In the genomic region with DNA sequence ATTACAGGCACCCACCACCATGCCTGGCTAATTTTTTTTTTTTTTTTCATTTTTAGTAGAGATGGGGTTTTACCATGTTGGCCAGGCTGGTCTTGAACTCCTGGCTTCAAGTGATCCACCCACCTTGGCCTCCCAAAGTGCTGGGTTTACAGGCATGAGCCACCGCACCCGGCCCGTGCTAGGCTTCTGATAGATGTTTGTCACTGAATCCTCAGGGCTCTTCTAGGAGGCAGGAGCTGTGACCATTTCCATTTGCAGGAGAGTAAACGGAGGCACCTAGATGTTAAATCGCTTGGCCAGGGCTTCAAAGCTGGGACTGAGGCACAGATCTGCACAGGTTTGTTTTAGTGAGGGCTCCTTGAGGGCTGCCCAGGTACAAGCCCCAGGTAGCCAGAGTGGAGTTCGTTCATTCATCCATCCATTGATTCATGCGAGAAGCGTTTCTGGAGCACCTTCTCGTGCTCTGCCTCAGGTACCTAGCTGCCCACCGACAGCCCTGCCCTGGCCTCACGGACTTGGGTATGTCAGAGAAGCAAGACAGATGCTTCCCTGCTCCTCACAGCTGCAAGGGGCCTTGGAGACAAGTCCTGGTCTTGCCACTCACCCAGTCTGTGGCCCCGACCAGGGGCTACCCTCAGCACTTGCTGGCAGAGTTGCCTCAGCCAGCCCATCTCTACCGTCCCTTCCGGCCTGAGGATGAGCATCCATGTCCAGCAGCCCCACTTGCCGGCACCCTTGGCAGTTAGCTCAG, we compare ENCODE assay signal across 17 cellular contexts.
A peak's percentile ranks its signal among the peaks of the same experiment; 100 is the strongest.
DNase-seq lines count a peak whose midpoint lies in the region; ATAC-seq, FAIRE-seq and TF ChIP-seq lines count a peak whose summit lies in the region.
"Had no signal": no experiment of that assay in that cellular context is flagged by ENCODE, and none has a peak within 500 bp of the region (broad histone marks: within the 10 kb centered on the region; RNA-seq: fewer than 3 reads in every experiment).

No MANE protein-coding gene starts in this region.

- H3K4me3 Mint-ChIP-seq in chondrocyte (ENCODE audit: unreplicated experiment) (no peak overlapping the region), glutamatergic neuron (ENCODE audit: unreplicated experiment) (no peak overlapping the region)
- H3K4me3 Mint-ChIP-seq: CD8-positive, alpha-beta memory T cell had no signal

- H3K36me3 Mint-ChIP-seq in chondrocyte (ENCODE audit: low read depth), result no peaks in the 10 kb centered on the region
- no peaks in the 10 kb centered on the region for H3K36me3 Mint-ChIP-seq in glutamatergic neuron (ENCODE audit: unreplicated experiment)
- H3K36me3 Mint-ChIP-seq: CD8-positive, alpha-beta memory T cell had no signal

- DNase-seq in A549 (ENCODE audit: low read depth in 1 of 2, low spot score in 1 of 2) (no peak), HTR-8/SVneo (ENCODE audit: insufficient read length, low spot score) (no peak), chondrocyte (ENCODE audit: low spot score) (peak; percentile 29), posterior vena cava (ENCODE audit: low spot score) (peak; percentile 60), NCI-H1092 (lab: John Stamatoyannopoulos, UW) (no peak), glutamatergic neuron (no peak), NCI-H2029 treated with DMSO at 0.1 percent for 48 hours (lab: John Stamatoyannopoulos, UW) (no peak)
- DNase-seq: DMS79; NCI-H1105; NCI-H510A; NCI-H748 treated with DMSO at 0.1 percent for 48 hours; NK-92 treated with Interleukin-12 subunit alpha and Interleukin-12 subunit beta, amount 100 ng/mL, for 24 hours; RPMI8226 had no signal

- FAIRE-seq in A549 (lab: Jason Lieb, UNC), result no peak
- FAIRE-seq in HTR-8/SVneo (lab: Jason Lieb, UNC), result peak; percentile 42
- FAIRE-seq: H1 had no signal

- H3K4me3 ChIP-seq in A549, result no peak overlapping the region
- H3K4me3 ChIP-seq: SJCRH30 had no signal

- H3K9me3 Mint-ChIP-seq in chondrocyte (ENCODE audit: low read depth) (no peaks in the 10 kb centered on the region), glutamatergic neuron (ENCODE audit: unreplicated experiment) (no peaks in the 10 kb centered on the region)
- H3K9me3 Mint-ChIP-seq: CD8-positive, alpha-beta memory T cell had no signal

- ATAC-seq in A549, result no peak
- ATAC-seq in GM18909 (IDR thresholded peaks at IDR 0.05; ENCODE audit: poor library complexity, unreplicated experiment), result no peak

- H3K4me1 Mint-ChIP-seq in chondrocyte (ENCODE audit: low read depth) (peaks cover 57% of the 10 kb centered on the region), glutamatergic neuron (ENCODE audit: low read depth, unreplicated experiment) (peaks cover 18% of the 10 kb centered on the region)

- H3K4me1 ChIP-seq in A549, result peaks cover 33% of the 10 kb centered on the region

- H3K27me3 Mint-ChIP-seq in chondrocyte (ENCODE audit: low read depth), result no peaks in the 10 kb centered on the region
- H3K27me3 Mint-ChIP-seq in glutamatergic neuron (ENCODE audit: unreplicated experiment), result peaks cover 7% of the 10 kb centered on the region

- WGBS in A549 (ENCODE audit: missing lambda C conversion rate), result 85% methylated on average over 6 of the region's 15 CpGs

- CTCF ChIA-PET in A549 (lab: Yijun Ruan, JAX), result interaction anchor here (0.6 to 2.1 kb wide), 6 partner anchors 10 to 799 kb away, joined by 3 to 7 read pairs (median 4); no protein-coding TSS in a partner anchor

- TF ChIP-seq POLR2A in A549 (IDR thresholded peaks at IDR 0.05; ENCODE audit: low read length), result no peak

- TF ChIP-seq CTCF in A549 (IDR thresholded peaks at IDR 0.05), result no peak
- no peak for TF ChIP-seq CTCF in chondrocyte (IDR thresholded peaks at IDR 0.05)
- no peak for TF ChIP-seq CTCF in glutamatergic neuron (IDR thresholded peaks at IDR 0.05; ENCODE audit: partially characterized antibody, unreplicated experiment)

- no peaks in the 10 kb centered on the region for H3K9me3 ChIP-seq in A549
- H3K9me3 ChIP-seq: SJCRH30 had no signal

- intact Hi-C loops in posterior vena cava (cut with DNase I), result no loop called here

- H3K27ac ChIP-seq in A549, result peak overlapping the region; percentile 67 to 87

- H3K27ac Mint-ChIP-seq in chondrocyte (ENCODE audit: unreplicated experiment), result peak overlapping the region; percentile 84
- no peak overlapping the region for H3K27ac Mint-ChIP-seq in glutamatergic neuron (ENCODE audit: unreplicated experiment)

- TF ChIP-seq RAD21 in A549 (conservative IDR thresholded peaks at IDR 0.05 in 1 of 2, IDR thresholded peaks at IDR 0.05 in 1 of 2), result no peak

- POLR2A ChIA-PET in A549 (lab: Yijun Ruan, JAX), result no interaction called here

- no peak for TF ChIP-seq EP300 in A549 (IDR thresholded peaks at IDR 0.05)

- peak overlapping the region; percentile 57; the same call in 2 of the 3 replicates for H3K4me2 ChIP-seq in A549

TF ChIP-seq in A549, 52 proteins besides CTCF, POLR2A, EP300 and RAD21:
- TF ChIP-seq HDAC2 (IDR thresholded peaks at IDR 0.05) (no peak), JUNB (IDR thresholded peaks at IDR 0.05) (no peak), EHMT2 (IDR thresholded peaks at IDR 0.05; ENCODE audit: low read depth) (no peak), RNF2 (IDR thresholded peaks at IDR 0.05; ENCODE audit: borderline replicate concordance, low read depth) (no peak)
- TF ChIP-seq, protein P1, sequence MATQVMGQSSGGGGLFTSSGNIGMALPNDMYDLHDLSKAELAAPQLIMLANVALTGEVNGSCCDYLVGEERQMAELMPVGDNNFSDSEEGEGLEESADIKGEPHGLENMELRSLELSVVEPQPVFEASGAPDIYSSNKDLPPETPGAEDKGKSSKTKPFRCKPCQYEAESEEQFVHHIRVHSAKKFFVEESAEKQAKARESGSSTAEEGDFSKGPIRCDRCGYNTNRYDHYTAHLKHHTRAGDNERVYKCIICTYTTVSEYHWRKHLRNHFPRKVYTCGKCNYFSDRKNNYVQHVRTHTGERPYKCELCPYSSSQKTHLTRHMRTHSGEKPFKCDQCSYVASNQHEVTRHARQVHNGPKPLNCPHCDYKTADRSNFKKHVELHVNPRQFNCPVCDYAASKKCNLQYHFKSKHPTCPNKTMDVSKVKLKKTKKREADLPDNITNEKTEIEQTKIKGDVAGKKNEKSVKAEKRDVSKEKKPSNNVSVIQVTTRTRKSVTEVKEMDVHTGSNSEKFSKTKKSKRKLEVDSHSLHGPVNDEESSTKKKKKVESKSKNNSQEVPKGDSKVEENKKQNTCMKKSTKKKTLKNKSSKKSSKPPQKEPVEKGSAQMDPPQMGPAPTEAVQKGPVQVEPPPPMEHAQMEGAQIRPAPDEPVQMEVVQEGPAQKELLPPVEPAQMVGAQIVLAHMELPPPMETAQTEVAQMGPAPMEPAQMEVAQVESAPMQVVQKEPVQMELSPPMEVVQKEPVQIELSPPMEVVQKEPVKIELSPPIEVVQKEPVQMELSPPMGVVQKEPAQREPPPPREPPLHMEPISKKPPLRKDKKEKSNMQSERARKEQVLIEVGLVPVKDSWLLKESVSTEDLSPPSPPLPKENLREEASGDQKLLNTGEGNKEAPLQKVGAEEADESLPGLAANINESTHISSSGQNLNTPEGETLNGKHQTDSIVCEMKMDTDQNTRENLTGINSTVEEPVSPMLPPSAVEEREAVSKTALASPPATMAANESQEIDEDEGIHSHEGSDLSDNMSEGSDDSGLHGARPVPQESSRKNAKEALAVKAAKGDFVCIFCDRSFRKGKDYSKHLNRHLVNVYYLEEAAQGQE (IDR thresholded peaks at IDR 0.05), result no peak
TF ChIP-seq in A549: peak in this region for 0.

Comparison
In these comparisons a context has a peak if more than half of its experiments do, and no peak if none do; other contexts are left out.
1. DNase-seq: peak in chondrocyte (single experiment) and posterior vena cava (single experiment); none in A549 (0 of 2), HTR-8/SVneo (single experiment), NCI-H1092 (single experiment), glutamatergic neuron (single experiment) and NCI-H2029 treated with DMSO at 0.1 percent for 48 hours (single experiment).